ENCODE assay signal across 21 cellular contexts in the genomic region with DNA sequence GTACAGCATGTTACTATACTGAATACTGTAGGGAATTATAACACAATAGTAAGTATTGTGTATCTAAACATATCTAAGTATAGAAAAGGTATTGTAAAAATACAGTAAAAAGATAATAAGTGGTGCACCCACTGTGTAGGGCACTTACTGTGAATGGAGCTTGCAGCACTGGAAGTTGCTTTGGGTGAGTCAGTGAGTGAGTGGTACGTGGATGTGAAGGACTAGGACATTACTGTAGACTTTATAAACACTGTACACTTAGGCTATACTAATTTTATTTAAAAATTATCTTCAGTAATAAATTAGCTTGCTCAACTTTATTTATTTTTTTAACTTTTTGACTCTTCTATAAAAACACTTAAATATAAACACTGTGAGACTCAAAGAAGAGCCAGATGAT.
"Had no signal": no experiment of that assay in that cellular context is flagged by ENCODE, and none has a peak within 500 bp of the region (broad histone marks: within the 10 kb centered on the region; RNA-seq: fewer than 3 reads in every experiment).

No MANE protein-coding gene starts in this region.

- H3K27me3 Mint-ChIP-seq: activated CD4-positive, alpha-beta memory T cell treated with anti-CD3 and anti-CD28 coated beads, Interleukin-2, amount 10 ng/mL, durations not matched to agents 7 days and 5 days; activated naive CD4-positive, alpha-beta T cell treated with anti-CD3 and anti-CD28 coated beads, Interleukin-2, amount 50 U/mL, for 24 hours; effector memory CD8-positive, alpha-beta T cell; type B pancreatic cell had no signal

- ATAC-seq: body of pancreas; effector memory CD8-positive, alpha-beta T cell; left colon; lower lobe of right lung had no signal

- DNase-seq: activated CD4-positive, alpha-beta memory T cell treated with anti-CD3 and anti-CD28 coated beads, Interleukin-2, amount 10 ng/mL, durations not matched to agents 7 days and 5 days; activated CD4-positive, alpha-beta T cell treated with anti-CD3 and anti-CD28 coated beads for 48 hours; activated CD4-positive, CD25-positive, alpha-beta regulatory T cell; activated CD8-positive, alpha-beta memory T cell treated with anti-CD3 and anti-CD28 coated beads, Interleukin-2, amount 50 U/mL, for 4 hours; activated effector memory CD4-positive, alpha-beta T cell treated with Interleukin-2 at 50 U/mL for 16 hours; activated T-cell treated with anti-CD3 and anti-CD28 coated beads, Interleukin-2, amount 50 U/mL, for 48 hours; body of pancreas; effector memory CD8-positive, alpha-beta T cell; esophagus squamous epithelium; hippocampal formation; islet precursor cell; left colon; lower lobe of right lung; posterior cingulate gyrus; stimulated activated CD4-positive, alpha-beta T cell treated with anti-CD3 and anti-CD28 coated beads, Interleukin-12 subunit alpha, Interleukin-12 subunit beta, amount 100 ng/mL, for 4 hours; stimulated activated CD4-positive, alpha-beta T cell treated with anti-CD3 and anti-CD28 coated beads, Interleukin-2, amount 100 ng/mL, for 24 hours; T-helper 9 cell; testis had no signal

- H3K4me3 Mint-ChIP-seq: activated CD4-positive, alpha-beta memory T cell treated with anti-CD3 and anti-CD28 coated beads, Interleukin-2, amount 10 ng/mL, durations not matched to agents 7 days and 5 days; activated naive CD4-positive, alpha-beta T cell treated with anti-CD3 and anti-CD28 coated beads, Interleukin-2, amount 50 U/mL, for 24 hours; nephron; type B pancreatic cell had no signal

- H3K9me3 ChIP-seq: body of pancreas, esophagus squamous epithelium, lower lobe of right lung, testis had no signal

- H3K4me1 ChIP-seq: body of pancreas, testis had no signal

- H3K27me3 ChIP-seq: body of pancreas, esophagus squamous epithelium, testis had no signal

- H3K27ac Mint-ChIP-seq: activated CD4-positive, alpha-beta memory T cell treated with anti-CD3 and anti-CD28 coated beads, Interleukin-2, amount 10 ng/mL, durations not matched to agents 7 days and 5 days; nephron; type B pancreatic cell had no signal

- H3K4me3 ChIP-seq: body of pancreas, esophagus squamous epithelium, lower lobe of right lung, testis had no signal

- H3K4me1 Mint-ChIP-seq: nephron had no signal

- H3K27ac ChIP-seq: body of pancreas, esophagus squamous epithelium, lower lobe of right lung, testis had no signal

- H3K9me3 Mint-ChIP-seq: activated CD4-positive, alpha-beta memory T cell treated with anti-CD3 and anti-CD28 coated beads, Interleukin-2, amount 10 ng/mL, durations not matched to agents 7 days and 5 days; effector memory CD8-positive, alpha-beta T cell; nephron had no signal
